ENCODE assay signal across 27 cellular contexts in the genomic region with DNA sequence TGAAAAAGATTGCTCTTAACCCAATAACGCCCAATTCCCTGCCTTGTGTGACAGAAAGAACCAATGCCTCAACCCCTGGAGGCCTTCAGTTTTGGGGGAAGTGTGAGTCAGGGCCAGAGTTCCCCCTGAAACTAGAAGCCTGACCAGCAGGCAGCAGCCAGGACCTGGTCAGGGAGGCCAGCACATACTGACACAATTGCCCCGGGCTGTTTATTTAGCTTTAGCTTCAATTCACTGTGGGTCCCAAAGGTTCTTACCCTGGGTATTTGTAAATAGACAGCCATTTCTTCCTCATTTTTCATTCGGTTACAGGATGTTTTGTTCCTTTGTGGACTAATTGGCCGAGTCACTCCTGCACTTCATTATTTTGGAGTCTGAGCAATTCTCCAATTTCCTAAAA.
"Had no signal": no experiment of that assay in that cellular context is flagged by ENCODE, and none has a peak within 500 bp of the region (broad histone marks: within the 10 kb centered on the region; RNA-seq: fewer than 3 reads in every experiment).

No MANE protein-coding gene starts in this region.

- H3K9me3 ChIP-seq: body of pancreas, esophagus muscularis mucosa, gastrocnemius medialis had no signal

- H3K36me3 ChIP-seq: esophagus muscularis mucosa, gastrocnemius medialis had no signal

- DNase-seq: activated CD4-positive, alpha-beta memory T cell treated with anti-CD3 and anti-CD28 coated beads, Interleukin-2, amount 10 ng/mL, durations not matched to agents 7 days and 5 days; activated CD4-positive, alpha-beta T cell treated with anti-CD3 and anti-CD28 coated beads for 1 hour; activated CD4-positive, alpha-beta T cell treated with anti-CD3 and anti-CD28 coated beads for 4 hours; activated CD4-positive, alpha-beta T cell treated with anti-CD3 and anti-CD28 coated beads, Interleukin-2, amount 10 ng/mL, durations not matched to agents 7 days and 5 days; activated CD4-positive, alpha-beta T cell treated with anti-CD3 and anti-CD28 coated beads, Interleukin-2, amount 50 U/mL, for 4 hours; activated CD8-positive, alpha-beta memory T cell treated with anti-CD3 and anti-CD28 coated beads, Interleukin-2, amount 50 U/mL, for 48 hours; activated gamma-delta T cell treated with Interleukin-2 at 50 U/mL for 16 hours; activated naive CD4-positive, alpha-beta T cell treated with anti-CD3 and anti-CD28 coated beads, Interleukin-2, amount 50 U/mL, for 16 hours; activated naive CD4-positive, alpha-beta T cell treated with Interleukin-2 at 50 U/mL for 16 hours; activated T-cell treated with anti-CD3 and anti-CD28 coated beads for 4 hours; activated T-cell treated with anti-CD3 and anti-CD28 coated beads, Interleukin-2, amount 50 U/mL, for 24 hours; activated T-cell treated with anti-CD3 and anti-CD28 coated beads, Interleukin-2, amount 50 U/mL, for 72 hours; amniotic stem cell; anterior cingulate cortex; body of pancreas; caudate nucleus; cortex of kidney; dermis blood vessel endothelial cell; effector CD4-positive, alpha-beta T cell; effector memory CD8-positive, alpha-beta T cell; erythroblast; foreskin keratinocyte; gastrocnemius medialis; glutamatergic neuron; T-helper 2 cell had no signal

- H3K4me1 ChIP-seq: body of pancreas, esophagus muscularis mucosa, foreskin keratinocyte, gastrocnemius medialis had no signal

- H3K4me3 ChIP-seq: body of pancreas, esophagus muscularis mucosa, gastrocnemius medialis had no signal

- H3K27me3 ChIP-seq: body of pancreas, esophagus muscularis mucosa, foreskin keratinocyte, gastrocnemius medialis had no signal

- H3K27ac ChIP-seq: body of pancreas, esophagus muscularis mucosa, foreskin keratinocyte, gastrocnemius medialis, VCaP had no signal
